In genomic region chr13:107883561-107884175, GRCh38 we compare ENCODE assay signal across 20 cellular contexts.
DNase-seq lines count a peak whose midpoint lies in the region; ATAC-seq and TF ChIP-seq lines count a peak whose summit lies in the region.
"Had no signal": no experiment of that assay in that cellular context is flagged by ENCODE, and none has a peak within 500 bp of the region (broad histone marks: within the 10 kb centered on the region; RNA-seq: fewer than 3 reads in every experiment).

No MANE protein-coding gene starts in this region.

- no peak for ATAC-seq in activated T-cell treated with anti-CD3 and anti-CD28 coated beads, Interleukin-2, amount 50 U/mL, for 4 hours
- ATAC-seq: effector memory CD8-positive, alpha-beta T cell; naive thymus-derived CD8-positive, alpha-beta T cell; psoas muscle had no signal

- in situ Hi-C loops in GM23248 (cut with MboI) (no loop called here), brain microvascular endothelial cell (cut with HindIII; ENCODE audit: low pct_ligation_motif_present, low sequenced_read_pairs) (no loop called here)

- H3K4me2 ChIP-seq in GM23248 (ENCODE audit: unreplicated experiment) = peak overlapping the region; percentile 53
- H3K4me2 ChIP-seq: BLaER1 had no signal

- H3K4me3 Mint-ChIP-seq in activated CD4-positive, alpha-beta memory T cell treated with anti-CD3 and anti-CD28 coated beads for 36 hours = no peak overlapping the region
- no peak overlapping the region for H3K4me3 Mint-ChIP-seq in activated T-cell treated with anti-CD3 and anti-CD28 coated beads, Interleukin-2, amount 50 U/mL, for 4 hours
- H3K4me3 Mint-ChIP-seq: activated naive CD4-positive, alpha-beta T cell treated with anti-CD3 and anti-CD28 coated beads, Interleukin-2, amount 10 ng/mL, durations not matched to agents 7 days and 5 days; central memory CD8-positive, alpha-beta T cell; effector memory CD8-positive, alpha-beta T cell; naive thymus-derived CD8-positive, alpha-beta T cell had no signal

- no peaks in the 10 kb centered on the region for H3K27me3 Mint-ChIP-seq in activated CD4-positive, alpha-beta memory T cell treated with anti-CD3 and anti-CD28 coated beads for 36 hours
- H3K27me3 Mint-ChIP-seq in activated T-cell treated with anti-CD3 and anti-CD28 coated beads, Interleukin-2, amount 50 U/mL, for 4 hours (ENCODE audit: low read depth) = no peaks in the 10 kb centered on the region
- H3K27me3 Mint-ChIP-seq: activated naive CD4-positive, alpha-beta T cell treated with anti-CD3 and anti-CD28 coated beads, Interleukin-2, amount 10 ng/mL, durations not matched to agents 7 days and 5 days; central memory CD8-positive, alpha-beta T cell; effector memory CD8-positive, alpha-beta T cell; naive thymus-derived CD8-positive, alpha-beta T cell had no signal

- H3K9ac ChIP-seq in GM23248 = no peak overlapping the region
- H3K9ac ChIP-seq: BLaER1 had no signal

- CTCF ChIA-PET in activated CD4-positive, alpha-beta memory T cell treated with anti-CD3 and anti-CD28 coated beads for 36 hours (lab: Charles Lee) = no interaction called here

- H4K20me1 ChIP-seq in GM23248 (ENCODE audit: insufficient read depth) = no peaks in the 10 kb centered on the region
- H4K20me1 ChIP-seq: BLaER1 had no signal

- no peaks in the 10 kb centered on the region for H3K9me3 ChIP-seq in GM23248 (ENCODE audit: low read depth)
- H3K9me3 ChIP-seq in SJSA1 (replicated peaks) = no peaks in the 10 kb centered on the region; the same call in 1 of the 2 replicates
- H3K9me3 ChIP-seq: psoas muscle had no signal

- H3K9me3 Mint-ChIP-seq in activated CD4-positive, alpha-beta memory T cell treated with anti-CD3 and anti-CD28 coated beads for 36 hours = peaks cover 8% of the 10 kb centered on the region
- H3K9me3 Mint-ChIP-seq in activated T-cell treated with anti-CD3 and anti-CD28 coated beads, Interleukin-2, amount 50 U/mL, for 4 hours = peaks cover 23% of the 10 kb centered on the region

- intact Hi-C loops in activated CD4-positive, alpha-beta memory T cell treated with anti-CD3 and anti-CD28 coated beads for 36 hours (cut with micrococcal nuclease) = no loop called here

- H3K36me3 Mint-ChIP-seq in activated CD4-positive, alpha-beta memory T cell treated with anti-CD3 and anti-CD28 coated beads for 36 hours = no peaks in the 10 kb centered on the region
- no peaks in the 10 kb centered on the region for H3K36me3 Mint-ChIP-seq in activated T-cell treated with anti-CD3 and anti-CD28 coated beads, Interleukin-2, amount 50 U/mL, for 4 hours (ENCODE audit: insufficient read depth)
- H3K36me3 Mint-ChIP-seq: activated naive CD4-positive, alpha-beta T cell treated with anti-CD3 and anti-CD28 coated beads, Interleukin-2, amount 10 ng/mL, durations not matched to agents 7 days and 5 days had no signal

- H3K36me3 ChIP-seq in GM23248 (ENCODE audit: low read depth) (no peaks in the 10 kb centered on the region), SJSA1 (no peaks in the 10 kb centered on the region), brain microvascular endothelial cell (replicated peaks) (no peaks in the 10 kb centered on the region)
- H3K36me3 ChIP-seq: BLaER1 had no signal

- H3K4me3 ChIP-seq in GM23248 (peak overlapping the region; percentile 35), SJSA1 (peak overlapping the region; percentile 22), brain microvascular endothelial cell (ENCODE audit: low read depth, low read length) (peak overlapping the region; percentile 20), skeletal muscle cell (ENCODE audit: low read depth, low read length) (no peak overlapping the region)
- H3K4me3 ChIP-seq: BLaER1, psoas muscle had no signal

- no peaks in the 10 kb centered on the region for H3K9me2 ChIP-seq in GM23248 (ENCODE audit: insufficient read depth)

- no peaks in the 10 kb centered on the region for H3K4me1 Mint-ChIP-seq in activated CD4-positive, alpha-beta memory T cell treated with anti-CD3 and anti-CD28 coated beads for 36 hours (ENCODE audit: low read depth)
- no peaks in the 10 kb centered on the region for H3K4me1 Mint-ChIP-seq in activated T-cell treated with anti-CD3 and anti-CD28 coated beads, Interleukin-2, amount 50 U/mL, for 4 hours (ENCODE audit: low read depth)
- H3K4me1 Mint-ChIP-seq: activated naive CD4-positive, alpha-beta T cell treated with anti-CD3 and anti-CD28 coated beads, Interleukin-2, amount 10 ng/mL, durations not matched to agents 7 days and 5 days; central memory CD8-positive, alpha-beta T cell; naive thymus-derived CD8-positive, alpha-beta T cell had no signal

- POLR2A ChIA-PET in activated CD4-positive, alpha-beta memory T cell treated with anti-CD3 and anti-CD28 coated beads for 36 hours (lab: Charles Lee) = no interaction called here

- 41 to 44% methylated on average over 8 of the region's 8 CpGs for WGBS in GM23248 (ENCODE audit: low coverage in 1 of 2, low lambda C conversion rate in 2 of 2, missing lambda C conversion rate in 2 of 2), 2 experiments

- H3K27me3 ChIP-seq in GM23248 (replicated peaks; ENCODE audit: insufficient read depth) (0 out of 2 replicates have a peak, but pooled peaks cover 3% of the 10 kb centered on the region), SJSA1 (replicated peaks) (peaks cover 10% of the 10 kb centered on the region; the same call in 1 of the 2 replicates), brain microvascular endothelial cell (replicated peaks) (no peaks in the 10 kb centered on the region)
- H3K27me3 ChIP-seq: BLaER1 had no signal

- H3K4me1 ChIP-seq in GM23248 (ENCODE audit: insufficient read depth) (peaks cover 31% of the 10 kb centered on the region), SJSA1 (replicated peaks) (no peaks in the 10 kb centered on the region)
- H3K4me1 ChIP-seq: BLaER1, psoas muscle had no signal

- H3K27ac ChIP-seq in GM23248 (peak overlapping the region; percentile 39), SJSA1 (peak overlapping the region; percentile 54), brain microvascular endothelial cell (peak overlapping the region; percentile 54)
- H3K27ac ChIP-seq: BLaER1, psoas muscle had no signal

- H2AFZ ChIP-seq in GM23248 = peak overlapping the region; percentile 54

- no peaks in the 10 kb centered on the region for H3K79me2 ChIP-seq in GM23248 (ENCODE audit: insufficient read depth)

- DNase-seq in GM23248 (peak; percentile 83), SJSA1 (ENCODE audit: low read depth in 1 of 2, low spot score in 2 of 2) (peak; percentile 40), brain microvascular endothelial cell (peak; percentile 65), skeletal muscle cell (ENCODE audit: low read depth) (peak; percentile 37), RPMI8226 (no peak), nucleus accumbens (lab: John Stamatoyannopoulos, UW) (no peak)
- DNase-seq in activated CD4-positive, alpha-beta memory T cell treated with anti-CD3 and anti-CD28 coated beads for 36 hours = no peak
- DNase-seq in activated T-cell treated with anti-CD3 and anti-CD28 coated beads, Interleukin-2, amount 50 U/mL, for 4 hours = no peak
- DNase-seq: activated CD4-positive, alpha-beta T cell treated with anti-CD3 and anti-CD28 coated beads for 1 hour; activated CD8-positive, alpha-beta memory T cell treated with anti-CD3 and anti-CD28 coated beads, Interleukin-2, amount 50 U/mL, for 48 hours; activated naive CD4-positive, alpha-beta T cell treated with anti-CD3 and anti-CD28 coated beads, Interleukin-2, amount 10 ng/mL, durations not matched to agents 7 days and 5 days; DMS53; effector memory CD8-positive, alpha-beta T cell; naive thymus-derived CD8-positive, alpha-beta T cell; NCI-H2029; NCI-H524 treated with DMSO at 0.1 percent for 48 hours; psoas muscle; stimulated activated CD4-positive, alpha-beta T cell treated with anti-CD3 and anti-CD28 coated beads, Interleukin-15, amount 100 ng/mL, for 24 hours had no signal

- H3F3A ChIP-seq in GM23248 (ENCODE audit: insufficient read depth) = peaks cover 22% of the 10 kb centered on the region; the same call in 1 of the 2 replicates

- no peak for TF ChIP-seq CTCF in brain microvascular endothelial cell (IDR thresholded peaks at IDR 0.05; ENCODE audit: low read depth, low read length, missing control alignments)

- H3K27ac Mint-ChIP-seq in activated CD4-positive, alpha-beta memory T cell treated with anti-CD3 and anti-CD28 coated beads for 36 hours = no peak overlapping the region
- H3K27ac Mint-ChIP-seq: activated naive CD4-positive, alpha-beta T cell treated with anti-CD3 and anti-CD28 coated beads, Interleukin-2, amount 10 ng/mL, durations not matched to agents 7 days and 5 days; effector memory CD8-positive, alpha-beta T cell; naive thymus-derived CD8-positive, alpha-beta T cell had no signal

Comparison
In these comparisons a context has a peak if more than half of its experiments do, and no peak if none do; other contexts are left out.
1. DNase-seq: peak in GM23248 (single experiment), SJSA1 (2 of 2), brain microvascular endothelial cell (single experiment) and skeletal muscle cell (single experiment); none in activated CD4-positive, alpha-beta memory T cell treated with anti-CD3 and anti-CD28 coated beads for 36 hours (single experiment), RPMI8226 (single experiment), nucleus accumbens (0 of 56) and activated T-cell treated with anti-CD3 and anti-CD28 coated beads, Interleukin-2, amount 50 U/mL, for 4 hours (single experiment).
2. Peak in every context shown above with its lines, with median percentiles within 50 percentile points of each other: H3K27ac ChIP-seq.